Comparison of ENCODE assay signal across 7 cellular contexts in the genomic region with DNA sequence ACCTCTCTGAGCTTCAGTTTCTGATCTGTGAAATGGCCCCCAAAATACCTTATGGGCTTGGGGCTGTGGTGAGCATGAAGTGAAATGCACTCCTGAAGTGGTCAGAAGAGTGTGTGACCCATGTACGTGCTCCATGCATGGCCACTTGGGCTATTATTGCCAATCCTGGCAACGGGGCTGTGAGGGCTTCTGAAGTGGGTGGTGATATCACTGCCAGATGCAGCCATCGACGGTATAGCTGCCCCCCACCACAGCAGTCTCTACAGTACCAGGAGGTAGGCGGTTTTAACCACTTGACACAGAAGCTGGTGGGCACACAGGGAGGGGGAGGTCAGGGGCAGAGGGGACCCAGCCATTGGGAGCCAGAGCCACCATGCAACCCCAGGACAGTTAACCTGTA. TPM values are rescaled to one million over a fixed set of nuclear protein-coding genes. Genes with fewer than 3 reads are reported as not detected.
"Had no signal": no experiment of that assay in that cellular context is flagged by ENCODE, and none has a peak within 500 bp of the region (broad histone marks: within the 10 kb centered on the region; RNA-seq: fewer than 3 reads in every experiment).

No MANE protein-coding gene starts in this region.

RNA-seq across cellular contexts. Expression of a gene that starts 2.7 kb away (rescaled TPM):
- total RNA-seq: GM23248, H4, H7, HepG2, HFFc6, HT1080 had no signal
- polyA plus RNA-seq: GM23248, HepG2, IgD-negative memory B cell had no signal

RNA-seq across cellular contexts. Expression of a gene that starts 16.1 kb away (rescaled TPM):
- total RNA-seq: GM23248, H4, H7, HepG2, HT1080 had no signal
- polyA plus RNA-seq: GM23248, HepG2, IgD-negative memory B cell had no signal

RNA-seq across cellular contexts. Expression of a gene that starts 33.5 kb away (rescaled TPM):
- polyA plus RNA-seq: IgD-negative memory B cell had no signal
